Comparison of ENCODE assay signal across 21 cellular contexts in the genomic region with DNA sequence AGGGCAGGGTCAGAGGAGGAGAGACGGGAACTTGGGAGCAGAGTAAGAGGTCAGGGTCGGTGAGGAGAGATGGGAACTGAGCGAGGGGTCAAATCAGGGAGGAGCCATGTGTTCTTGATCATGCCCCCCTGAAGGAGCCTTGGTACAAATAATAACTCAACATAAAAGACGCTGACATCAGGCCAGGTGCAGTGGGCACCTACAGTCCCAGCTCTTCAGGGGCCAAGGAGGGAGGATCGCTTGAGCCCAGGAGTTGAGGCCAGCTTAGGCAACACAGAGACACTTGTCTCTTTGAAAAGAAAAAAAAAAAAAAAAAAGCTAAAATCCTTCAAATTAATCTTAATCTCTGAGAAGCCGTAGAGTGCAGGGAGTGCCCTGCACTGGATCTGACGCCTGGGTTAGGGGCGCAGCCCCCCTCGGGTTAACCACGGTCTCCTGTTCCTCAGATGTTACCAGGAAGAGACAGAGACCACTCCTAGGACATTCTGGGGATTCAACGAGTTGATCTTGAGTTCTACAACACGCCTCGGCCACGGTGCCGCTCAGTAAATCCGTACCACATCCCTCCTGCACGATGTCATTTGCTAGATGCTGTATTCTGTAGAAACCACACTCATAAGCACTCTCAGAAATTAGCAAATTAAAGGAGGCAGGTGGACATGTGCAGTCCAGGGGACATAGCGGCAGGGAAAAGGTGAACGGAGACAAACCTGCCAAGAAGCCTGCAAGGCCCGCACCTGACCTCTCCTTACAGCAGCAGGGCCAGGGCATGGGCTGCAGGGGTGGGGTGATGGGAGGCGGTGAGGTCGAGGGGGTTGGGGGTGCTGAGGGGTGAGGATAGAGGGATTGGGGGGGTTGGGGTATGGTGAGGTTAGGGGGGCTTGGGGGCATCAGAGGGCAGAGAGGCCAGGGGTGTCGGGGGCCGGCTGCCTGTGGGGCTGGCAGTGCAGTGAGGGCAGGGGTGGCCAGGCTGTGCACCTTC. TPM values are rescaled to one million over a fixed set of nuclear protein-coding genes. Genes with fewer than 3 reads are reported as not detected.
DNase-seq lines count a peak whose midpoint lies in the region; ATAC-seq, FAIRE-seq and TF ChIP-seq lines count a peak whose summit lies in the region.
"Had no signal": no experiment of that assay in that cellular context is flagged by ENCODE, and none has a peak within 500 bp of the region (broad histone marks: within the 10 kb centered on the region; RNA-seq: fewer than 3 reads in every experiment).

No MANE protein-coding gene starts in this region.

- no peak overlapping the region for H2AFZ ChIP-seq in osteoblast (ENCODE audit: low read length)
- H2AFZ ChIP-seq: PC-9 had no signal

- ATAC-seq in CD4-positive, alpha-beta T cell (ENCODE audit: poor library complexity): no peak
- ATAC-seq: heart right ventricle had no signal

- peaks cover 18% of the 10 kb centered on the region for H3K79me2 ChIP-seq in osteoblast (ENCODE audit: insufficient read depth, low read length)

- H3K36me3 ChIP-seq in osteoblast (ENCODE audit: insufficient read depth, low read length) (peaks cover 7% of the 10 kb centered on the region), small intestine (ENCODE audit: control insufficient read depth in 2 of 2, insufficient read depth in 2 of 2, low read length in 2 of 2) (peaks cover 0 to 8% of the 10 kb centered on the region in 2 donors), tibial nerve (peaks cover 0 to 65% (median 0%) of the 10 kb centered on the region in 3 donors)

- H3K9me3 ChIP-seq in CD4-positive, alpha-beta T cell (ENCODE audit: control insufficient read depth, low read length): no peaks in the 10 kb centered on the region
- H3K9me3 ChIP-seq in osteoblast (ENCODE audit: low read depth, low read length) (no peaks in the 10 kb centered on the region), small intestine (ENCODE audit: control insufficient read depth, low read depth) (no peaks in the 10 kb centered on the region), tibial nerve (no peaks in the 10 kb centered on the region)
- H3K9me3 ChIP-seq: heart right ventricle, upper lobe of right lung had no signal

- intact Hi-C loops in CD14-positive monocyte (cut with micrococcal nuclease) (no loop called here), dorsolateral prefrontal cortex (cut with DNase I) (no loop called here)
- intact Hi-C loops in CD4-positive, alpha-beta T cell (cut with DNase I, micrococcal nuclease): no loop called here

- H3K27ac ChIP-seq in CD4-positive, alpha-beta T cell (ENCODE audit: low read depth, low read length): peak overlapping the region; percentile 23
- H3K27ac ChIP-seq in dorsolateral prefrontal cortex (no peak overlapping the region), osteoblast (ENCODE audit: low read depth, low read length) (no peak overlapping the region), small intestine (ENCODE audit: low read depth in 1 of 2, low read length in 1 of 2) (no peak overlapping the region), tibial nerve (no peak overlapping the region)
- H3K27ac ChIP-seq: heart right ventricle, PC-9, SJSA1, upper lobe of right lung had no signal

- H3K4me3 ChIP-seq in dorsolateral prefrontal cortex (no peak overlapping the region), osteoblast (ENCODE audit: insufficient read depth, low read length) (no peak overlapping the region), small intestine (ENCODE audit: low read depth in 1 of 2, low read length in 2 of 2) (no peak overlapping the region), tibial nerve (no peak overlapping the region)
- H3K4me3 ChIP-seq: heart right ventricle, PC-9, SJSA1, upper lobe of right lung had no signal

- 96 to 98% (median 97%) methylated on average over 23 to 24 of the region's 24 CpGs for WGBS in small intestine, 3 donors
- WGBS in tibial nerve, 2 donors: 96 to 97% methylated on average over 24 of the region's 24 CpGs

- no peak for FAIRE-seq in small intestine (lab: Jason Lieb, UNC)
- no peak for FAIRE-seq in frontal cortex (lab: Jason Lieb, UNC)
- FAIRE-seq: H1 had no signal

- TF ChIP-seq CTCF in CD14-positive monocyte (IDR thresholded peaks at IDR 0.05): no peak
- TF ChIP-seq CTCF in CD4-positive, alpha-beta T cell (IDR thresholded peaks at IDR 0.05): no peak
- TF ChIP-seq CTCF in dorsolateral prefrontal cortex (IDR thresholded peaks at IDR 0.05 in 54 of 56, conservative IDR thresholded peaks at IDR 0.05 in 2 of 56; ENCODE audit: low read depth in 1 of 56, partially characterized antibody in 56 of 56): no peak
- no peak for TF ChIP-seq CTCF in osteoblast (IDR thresholded peaks at IDR 0.05; ENCODE audit: extremely low read depth, low read depth, low read length)
- TF ChIP-seq CTCF in tibial nerve (IDR thresholded peaks at IDR 0.05): no peak

- H3K27me3 Mint-ChIP-seq in CD14-positive monocyte (ENCODE audit: low read depth in 3 of 3): peaks cover 0 to 1% (median 0%) of the 10 kb centered on the region in 3 donors
- H3K27me3 Mint-ChIP-seq in CD4-positive, alpha-beta T cell: no peaks in the 10 kb centered on the region
- H3K27me3 Mint-ChIP-seq: activated naive CD8-positive, alpha-beta T cell; dendritic cell treated with granulocyte-macrophage colony-stimulating factor and Interleukin-4, amounts not matched to agents 40 ng/mL and 50 ng/mL, for 4 days had no signal

- TF ChIP-seq POLR2A in tibial nerve (IDR thresholded peaks at IDR 0.05): no peak

- TF ChIP-seq EP300 in tibial nerve (IDR thresholded peaks at IDR 0.05): no peak

- peaks cover 45 to 60% (median 51%) of the 10 kb centered on the region in 7 donors for H3K9me3 Mint-ChIP-seq in CD14-positive monocyte
- H3K9me3 Mint-ChIP-seq in CD4-positive, alpha-beta T cell: no peaks in the 10 kb centered on the region
- H3K9me3 Mint-ChIP-seq: T-helper 1 cell treated with Interleukin-12 subunit alpha and Interleukin-12 subunit beta and Interleukin-4 antibody, amounts not matched to agents 30 μg/mL and 1 μg/mL, for 36 hours had no signal

- peaks cover 9% of the 10 kb centered on the region for H4K20me1 ChIP-seq in osteoblast (ENCODE audit: insufficient read depth, low read length)

- no peak overlapping the region for H3K4me3 Mint-ChIP-seq in CD14-positive monocyte
- H3K4me3 Mint-ChIP-seq in CD4-positive, alpha-beta T cell: no peak overlapping the region
- H3K4me3 Mint-ChIP-seq: activated naive CD8-positive, alpha-beta T cell; dendritic cell treated with granulocyte-macrophage colony-stimulating factor and Interleukin-4, amounts not matched to agents 40 ng/mL and 50 ng/mL, for 4 days; T-helper 1 cell treated with Interleukin-12 subunit alpha and Interleukin-12 subunit beta and Interleukin-4 antibody, amounts not matched to agents 30 μg/mL and 1 μg/mL, for 36 hours had no signal

- H3K4me2 ChIP-seq in osteoblast (ENCODE audit: insufficient read depth, low read length): no peak overlapping the region
- H3K4me2 ChIP-seq: PC-9 had no signal

- no peaks in the 10 kb centered on the region for H3K4me1 Mint-ChIP-seq in CD14-positive monocyte
- H3K4me1 Mint-ChIP-seq in CD4-positive, alpha-beta T cell (ENCODE audit: low read depth): no peaks in the 10 kb centered on the region

- DNase-seq in CD14-positive monocyte (ENCODE audit: low spot score) (peak; percentile 21), dorsolateral prefrontal cortex (peak in 6 of 10 donors; percentile 1 to 36 (median 8)), osteoblast (ENCODE audit: insufficient read length, low spot score, missing footprints) (peak; percentile 60), small intestine (no peak), tibial nerve (ENCODE audit: low spot score in 2 of 2) (no peak), frontal cortex (ENCODE audit: low spot score in 2 of 2) (no peak)
- peak in 1 of 10 experiments; percentile 27 for DNase-seq in CD4-positive, alpha-beta T cell
- DNase-seq: activated CD4-positive, alpha-beta T cell treated with anti-CD3 and anti-CD28 coated beads, Interleukin-2, amount 50 U/mL, for 48 hours; activated T-cell treated with anti-CD3 and anti-CD28 coated beads, Interleukin-2, amount 50 U/mL, for 1 hour; DMS79; heart right ventricle; NCI-H187; nucleus accumbens; PC-9; stimulated activated naive CD4-positive, alpha-beta T cell treated with Interleukin-2 at 50 U/mL for 16 hours had no signal

- peak overlapping the region in 1 of 7 donors; percentile 41 for H3K27ac Mint-ChIP-seq in CD14-positive monocyte
- H3K27ac Mint-ChIP-seq in CD4-positive, alpha-beta T cell: no peak overlapping the region
- H3K27ac Mint-ChIP-seq: activated naive CD8-positive, alpha-beta T cell; dendritic cell treated with granulocyte-macrophage colony-stimulating factor and Interleukin-4, amounts not matched to agents 40 ng/mL and 50 ng/mL, for 4 days; T-helper 1 cell treated with Interleukin-12 subunit alpha and Interleukin-12 subunit beta and Interleukin-4 antibody, amounts not matched to agents 30 μg/mL and 1 μg/mL, for 36 hours had no signal

- CTCF ChIA-PET in CD4-positive, alpha-beta T cell (lab: Charles Lee): no interaction called here

- H3K27me3 ChIP-seq in CD4-positive, alpha-beta T cell (ENCODE audit: control insufficient read depth, insufficient read depth, low read length): no peaks in the 10 kb centered on the region
- H3K27me3 ChIP-seq in dorsolateral prefrontal cortex: no peaks in the 10 kb centered on the region
- H3K27me3 ChIP-seq in osteoblast (ENCODE audit: insufficient read depth, low read length): no peaks in the 10 kb centered on the region
- H3K27me3 ChIP-seq in small intestine (ENCODE audit: control insufficient read depth in 2 of 2, insufficient read depth in 2 of 2, low read length in 2 of 2): no peaks in the 10 kb centered on the region
- no peaks in the 10 kb centered on the region for H3K27me3 ChIP-seq in tibial nerve
- H3K27me3 ChIP-seq: heart right ventricle, SJSA1, upper lobe of right lung had no signal

- H3K4me1 ChIP-seq in osteoblast (ENCODE audit: insufficient read depth, low read length) (no peaks in the 10 kb centered on the region), small intestine (ENCODE audit: control insufficient read depth in 2 of 2, insufficient read depth in 1 of 2, low read depth in 1 of 2, low read length in 1 of 2) (no peaks in the 10 kb centered on the region), tibial nerve (peaks cover 0 to 5% (median 0%) of the 10 kb centered on the region in 4 donors)
- H3K4me1 ChIP-seq: SJSA1, upper lobe of right lung had no signal

- peaks cover 62 to 77% of the 10 kb centered on the region in 2 donors for H3K36me3 Mint-ChIP-seq in CD14-positive monocyte
- H3K36me3 Mint-ChIP-seq in CD4-positive, alpha-beta T cell (ENCODE audit: low read depth): peaks cover 55% of the 10 kb centered on the region

- POLR2A ChIA-PET in CD4-positive, alpha-beta T cell (lab: Charles Lee): no interaction called here

RNA-seq across cellular contexts. Expression of gene SLC66A2, which starts 29.2 kb away (rescaled TPM):
- polyA plus RNA-seq in CD14-positive monocyte (10 to 100 TPM; 26.8 to 33.8 TPM), small intestine (10 to 100 TPM; 15.0 to 30.3 (median 17.8) TPM)
- 10 to 100 TPM; 44.5 to 44.8 TPM for total RNA-seq in CD4-positive, alpha-beta T cell
- total RNA-seq in dorsolateral prefrontal cortex (100 to 1,000 TPM in 40 of 120 experiments, 10 to 100 TPM in 80; 48.9 to 138 (median 96.6) TPM), osteoblast (31.8 and 35.8 TPM in 2 replicates), tibial nerve (100 to 1,000 TPM; 112 to 361 (median 222) TPM), frontal cortex (29.8 TPM)

RNA-seq across cellular contexts. Expression of gene HSBP1L1, which starts 42.2 kb away (rescaled TPM):
- polyA plus RNA-seq in CD14-positive monocyte (10 to 100 TPM in 1 of 2 donors, 1 to 10 TPM in 1; 2.5 to 10.8 TPM), small intestine (10 to 100 TPM; 11.9 to 57.7 (median 19.5) TPM)
- 10 to 100 TPM; 42.6 to 42.7 TPM for total RNA-seq in CD4-positive, alpha-beta T cell
- total RNA-seq in dorsolateral prefrontal cortex (10 to 100 TPM in 105 of 120 experiments, 1 to 10 TPM in 15; 5.7 to 22.6 (median 13.2) TPM), osteoblast (9.4 and 11.2 TPM in 2 replicates), tibial nerve (10 to 100 TPM; 18.0 to 35.4 (median 29.7) TPM), frontal cortex (0.82 TPM)

Comparison
In these comparisons a context has a peak if more than half of its experiments do, and no peak if none do; other contexts are left out.
1. DNase-seq: peak in CD14-positive monocyte (single experiment), dorsolateral prefrontal cortex (6 of 10) and osteoblast (single experiment); none in small intestine (single experiment), tibial nerve (0 of 2) and frontal cortex (0 of 2).